In genomic region chr10:6064119-6064518, GRCh38 we compare ENCODE assay signal across 10 cellular contexts. TPM values are rescaled to one million over a fixed set of nuclear protein-coding genes. Genes with fewer than 3 reads are reported as not detected.
"Had no signal": no experiment of that assay in that cellular context is flagged by ENCODE, and none has a peak within 500 bp of the region (broad histone marks: within the 10 kb centered on the region; RNA-seq: fewer than 3 reads in every experiment).

No MANE protein-coding gene starts in this region.

- DNase-seq: activated CD4-positive, alpha-beta T cell treated with anti-CD3 and anti-CD28 coated beads, Interleukin-2, amount 50 U/mL, for 4 hours; activated CD4-positive, CD25-positive, alpha-beta regulatory T cell; amniotic stem cell; naive B cell; pancreas; spleen; thyroid gland had no signal

- H3K27ac ChIP-seq: pancreas, thyroid gland had no signal

- H3K9me3 ChIP-seq: pancreas, spleen, thyroid gland had no signal

- H3K9me3 Mint-ChIP-seq: naive B cell had no signal

- H3K4me1 ChIP-seq: pancreas had no signal

- H3K4me3 Mint-ChIP-seq: naive B cell had no signal

- H3K27me3 ChIP-seq: pancreas, spleen, thyroid gland had no signal

- H3K4me3 ChIP-seq: pancreas, spleen, thyroid gland had no signal

- H3K36me3 ChIP-seq: pancreas, spleen, thyroid gland had no signal

- H3K27me3 Mint-ChIP-seq: naive B cell had no signal

- ATAC-seq: esophagus mucosa, pancreas, sciatic nerve had no signal

- H3K36me3 Mint-ChIP-seq: naive B cell had no signal

RNA-seq across cellular contexts. Expression of gene IL2RA, which starts 2.0 kb away (rescaled TPM):
- total RNA-seq: lung microvascular endothelial cell had no signal
